ENCODE assay signal across 10 cellular contexts in the genomic region with DNA sequence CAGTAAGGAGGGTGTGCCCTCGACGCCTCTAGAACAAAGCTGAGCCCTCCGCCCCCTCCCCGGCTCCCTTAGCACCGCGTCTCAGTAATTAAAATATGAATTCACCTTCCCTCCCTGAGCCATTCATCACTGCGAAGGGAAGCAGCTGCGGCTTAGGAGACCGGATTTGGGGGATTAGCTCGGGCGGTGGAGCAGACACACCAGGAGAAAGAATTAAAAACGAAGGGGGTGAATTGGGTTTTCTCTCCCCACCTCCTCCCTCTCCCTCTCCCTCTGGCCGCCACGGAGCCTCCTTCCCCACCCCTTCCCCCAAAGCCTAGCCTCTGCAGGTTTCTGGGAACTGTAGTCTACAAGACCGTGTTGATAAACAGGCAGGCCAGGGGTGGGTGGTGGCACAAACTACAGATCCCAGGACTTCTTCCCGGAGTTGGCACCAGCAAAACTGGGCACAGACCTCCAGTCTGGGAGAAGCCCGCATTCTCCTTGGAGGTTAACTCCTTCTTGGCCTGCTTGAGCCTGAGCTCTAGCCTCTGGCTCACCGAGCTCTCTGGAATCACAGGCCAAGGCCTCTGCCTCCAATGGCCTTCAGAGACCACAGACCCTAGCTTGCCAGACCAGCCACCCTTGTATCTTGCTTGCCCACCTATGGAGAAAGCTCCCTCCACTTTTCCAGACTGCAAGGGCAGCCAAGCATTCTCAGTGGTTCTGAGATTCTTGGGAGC. TPM values are rescaled to one million over a fixed set of nuclear protein-coding genes. Genes with fewer than 3 reads are reported as not detected.
DNase-seq lines count a peak whose midpoint lies in the region; ATAC-seq, FAIRE-seq and TF ChIP-seq lines count a peak whose summit lies in the region.
"Had no signal": no experiment of that assay in that cellular context is flagged by ENCODE, and none has a peak within 500 bp of the region (broad histone marks: within the 10 kb centered on the region; RNA-seq: fewer than 3 reads in every experiment).

No MANE protein-coding gene starts in this region.

- peaks cover 2% of the 10 kb centered on the region; the same call in 1 of the 2 replicates for H3K79me1 ChIP-seq in H1 (ENCODE audit: low read depth, low read length)

- peak overlapping the region; percentile 86 for H4K91ac ChIP-seq in H1 (replicated peaks; ENCODE audit: insufficient read length, low read length)

- peak overlapping the region; percentile 99 for H2BK5ac ChIP-seq in H1 (ENCODE audit: low read depth, low read length)

- H3K18ac ChIP-seq in H1 (ENCODE audit: extremely low read depth, low read length) = peak overlapping the region; percentile 99

- H3K4me2 ChIP-seq in H1 (ENCODE audit: insufficient read depth in 1 of 2, low read depth in 2 of 2, low read length in 2 of 2) = peak overlapping the region; percentile 65 to 80

- POLR2A ChIA-PET in H1 (lab: Charles Lee; ENCODE audit: partially characterized antibody) = interaction anchor here (0.8 to 13.3 kb wide), 9 partner anchors 10 to 304 kb away, joined by 3 to 220 read pairs (median 5); a partner anchor contains a TSS

- H3K4me1 ChIP-seq in H1 (replicated peaks in 1 of 4; ENCODE audit: control insufficient read depth in 3 of 4, insufficient read depth in 4 of 4, low read length in 3 of 4) (peaks cover 56 to 89% (median 76%) of the 10 kb centered on the region in 4 experiments), lower lobe of right lung (peaks cover 47% of the 10 kb centered on the region)

- peak in 1 of 2 experiments; percentile 38; a peak in 1 of 3 replicates for TF ChIP-seq POLR2A in H1 (IDR thresholded peaks at IDR 0.05; ENCODE audit: control extremely low read depth in 1 of 2, low read depth in 2 of 2, low read length in 2 of 2)

- no peaks in the 10 kb centered on the region for H3K79me2 ChIP-seq in H1 (ENCODE audit: control insufficient read depth in 1 of 2, insufficient read depth in 2 of 2, low read length in 2 of 2)

- H3K27me3 ChIP-seq in H1 (replicated peaks in 1 of 4; ENCODE audit: control insufficient read depth in 3 of 4, extremely low read depth in 1 of 4, insufficient read depth in 3 of 4, low read length in 3 of 4) (peaks cover 0 to 5% (median 1%) of the 10 kb centered on the region in 4 experiments; a peak in 2 of 7 replicates), lower lobe of right lung (ENCODE audit: low read depth) (no peaks in the 10 kb centered on the region)

- H2BK12ac ChIP-seq in H1 (ENCODE audit: low read depth, low read length) = peak overlapping the region; percentile 34; the same call in 1 of the 2 replicates

- peak in 1 of 2 experiments; percentile 70; a peak in 1 of 3 replicates for TF ChIP-seq EP300 in H1 (IDR thresholded peaks at IDR 0.05; ENCODE audit: borderline replicate concordance in 1 of 2, low read depth in 2 of 2, low read length in 2 of 2)

- peak; percentile 55 for FAIRE-seq in H1 (lab: Jason Lieb, UNC)

- no peak overlapping the region for H3K14ac ChIP-seq in H1 (ENCODE audit: insufficient read length)

- peaks cover 0 to 3% (median 0%) of the 10 kb centered on the region in 4 experiments; a peak in 2 of 8 replicates for H3K36me3 ChIP-seq in H1 (ENCODE audit: control insufficient read depth in 2 of 4, insufficient read depth in 4 of 4, low read length in 3 of 4)
- no peaks in the 10 kb centered on the region for H3K36me3 ChIP-seq in lower lobe of right lung

- CTCF ChIA-PET in H1 (lab: Charles Lee; ENCODE audit: partially characterized antibody) = interaction anchor here (0.6 to 30.2 kb wide), 11 partner anchors 9 to 236 kb away, joined by 3 to 767 read pairs (median 5); a partner anchor contains a TSS

- peak; percentile 39 for DNase-seq in Right ventricle myocardium inferior (ENCODE audit: missing footprints)
- DNase-seq in cardiac septum (ENCODE audit: low spot score) = no peak
- DNase-seq in H1 (ENCODE audit: low read depth in 1 of 2, low spot score in 2 of 2) = peak in 1 of 2 experiments; percentile 77
- peak; percentile 61 for DNase-seq in mucosa of gallbladder (ENCODE audit: low spot score)
- no peak for DNase-seq in effector CD8-positive, alpha-beta T cell (lab: John Stamatoyannopoulos, UW)
- no peak for DNase-seq in lower lobe of right lung

- H3K4me3 ChIP-seq in H1 (ENCODE audit: extremely low read depth in 1 of 4, insufficient read depth in 2 of 4, low read depth in 3 of 4, low read length in 4 of 4) (peak overlapping the region in 2 of 4 experiments; percentile 3 to 46; a peak in 3 of 8 replicates), lower lobe of right lung (no peak overlapping the region)

- no peak overlapping the region; the same call in 1 of the 2 replicates for H4K8ac ChIP-seq in H1 (ENCODE audit: extremely low read depth, insufficient read depth, low read length)

- peak overlapping the region; percentile 76; the same call in 1 of the 2 replicates for H3K27ac ChIP-seq in H1 (ENCODE audit: low read depth, low read length)
- no peak overlapping the region for H3K27ac ChIP-seq in lower lobe of right lung

- peak overlapping the region; percentile 77 for H2BK120ac ChIP-seq in H1 (replicated peaks; ENCODE audit: low read depth, low read length)

- H4K20me1 ChIP-seq in H1 (replicated peaks in 1 of 2; ENCODE audit: control insufficient read depth in 1 of 2, insufficient read depth in 2 of 2, low read length in 2 of 2) = peaks cover 4 to 8% of the 10 kb centered on the region in 2 experiments

- WGBS in H1 (ENCODE audit: extremely low coverage in 1 of 2, insufficient coverage in 1 of 2, insufficient read length in 1 of 2, insufficient replicate concordance in 2 of 2, low coverage in 1 of 2, low lambda C conversion rate in 2 of 2, missing lambda C conversion rate in 1 of 2), 2 experiments = 3% methylated on average over 15 of the region's 18 CpGs; no CpG with 5 or more reads in 1 of the 2 experiments

- H2BK20ac ChIP-seq in H1 (ENCODE audit: low read length) = peak overlapping the region; percentile 82

- H2AK5ac ChIP-seq in H1 (ENCODE audit: low read depth, low read length) = 0 out of 2 replicates have a peak overlapping the region, but pooled peaks have one; percentile 92

- H3K9me3 ChIP-seq in H1 (ENCODE audit: insufficient read depth in 2 of 2, low read depth in 1 of 2, low read length in 1 of 2) (no peaks in the 10 kb centered on the region), lower lobe of right lung (no peaks in the 10 kb centered on the region)

- no peak overlapping the region for H2BK15ac ChIP-seq in H1 (ENCODE audit: low read length)

- intact Hi-C loops in Right ventricle myocardium inferior (cut with DNase I) = no loop called here
- intact Hi-C loops in cardiac septum (cut with DNase I) = no loop called here
- intact Hi-C loops in lower lobe of right lung (cut with DNase I) = no loop called here

- peaks cover 7% of the 10 kb centered on the region; the same call in 1 of the 2 replicates for H3K23me2 ChIP-seq in H1 (ENCODE audit: low read depth, low read length)

- H4K5ac ChIP-seq in H1 (ENCODE audit: insufficient read length, low read depth, low read length) = peak overlapping the region; percentile 88

- no peak overlapping the region for H3K23ac ChIP-seq in H1 (ENCODE audit: insufficient read length)

- no peak; a peak in 1 of 4 replicates for TF ChIP-seq CTCF in H1 (IDR thresholded peaks at IDR 0.05; ENCODE audit: control extremely low read depth in 1 of 3, insufficient read depth in 1 of 3, low read depth in 1 of 3, low read length in 3 of 3)
- no peak for TF ChIP-seq CTCF in lower lobe of right lung (IDR thresholded peaks at IDR 0.05)

- H3K4ac ChIP-seq in H1 (replicated peaks; ENCODE audit: insufficient read length, low read depth, low read length) = peak overlapping the region; percentile 91

- H3K9ac ChIP-seq in H1 (replicated peaks in 1 of 4; ENCODE audit: extremely low read depth in 1 of 4, low read depth in 3 of 4, low read length in 3 of 4) = peak overlapping the region in 2 of 4 experiments; percentile 47 to 56; a peak in 3 of 7 replicates

- H3K56ac ChIP-seq in H1 (replicated peaks; ENCODE audit: insufficient read length, low read depth, low read length) = peak overlapping the region; percentile 13

- H2AFZ ChIP-seq in H1 (ENCODE audit: low read length) = no peak overlapping the region

- TF ChIP-seq RAD21 in H1 (IDR thresholded peaks at IDR 0.05 in 1 of 2, conservative IDR thresholded peaks at IDR 0.05 in 1 of 2; ENCODE audit: low read depth in 2 of 2, low read length in 2 of 2) = no peak

- ATAC-seq in Right ventricle myocardium inferior (no peak), lower lobe of right lung (no peak), GM18873 (IDR thresholded peaks at IDR 0.05; ENCODE audit: low FRiP score, unreplicated experiment) (no peak), GM18519 (IDR thresholded peaks at IDR 0.05; ENCODE audit: low FRiP score, unreplicated experiment) (no peak)

RNA-seq across cellular contexts. Expression of a gene that starts 10.8 kb away (rescaled TPM):
- total RNA-seq in Right ventricle myocardium inferior (not detected), cardiac septum (not detected), mucosa of gallbladder (0.81 TPM), lower lobe of right lung (1.0 TPM)
- total RNA-seq in H1 (2021; fragmentation: NEBNext Ultra II Directional; extraction: Animal tissue kit (Norgen Biotek cat#: 25700)) = 3.5 and 3.8 TPM in 2 replicates
- polyA plus RNA-seq in H1 (2011; rRNA removed) = 6.3 and 10.5 TPM in 2 replicates
- polyA plus RNA-seq in H1 (2011; cell fraction: cytosol; rRNA removed) = 7.2 TPM
- polyA plus RNA-seq in H1 (2011; cell fraction: nucleus; rRNA removed) = 18.7 TPM
- polyA plus RNA-seq in H1 (2012, experiment 1 of 2) = 6.7 to 8.3 TPM (median 7.4 TPM) in 4 replicates
- polyA plus RNA-seq in H1 (2012, experiment 2 of 2) = 5.7 TPM
- polyA plus RNA-seq in H1 (2013, experiment 1 of 2) = 3.9 TPM
- polyA plus RNA-seq in H1 (2013, experiment 2 of 2) = 3.9 TPM
- 13.1 and 19.7 TPM in 2 replicates for polyA minus RNA-seq in H1 (2011; rRNA and poly(A)+ RNA removed)
- polyA minus RNA-seq in H1 (2011; cell fraction: cytosol; rRNA and poly(A)+ RNA removed) = 4.6 TPM
- 11.3 TPM for polyA minus RNA-seq in H1 (2011; cell fraction: nucleus; rRNA and poly(A)+ RNA removed)
- total RNA-seq: glomerular endothelial cell had no signal

RNA-seq across cellular contexts. Expression of a gene that starts 23.2 kb away (rescaled TPM):
- total RNA-seq in Right ventricle myocardium inferior (not detected), cardiac septum (not detected), mucosa of gallbladder (1.0 TPM), lower lobe of right lung (not detected)
- total RNA-seq in H1 (2021; fragmentation: NEBNext Ultra II Directional; extraction: Animal tissue kit (Norgen Biotek cat#: 25700)) = 9.7 and 10.5 TPM in 2 replicates
- 10.0 and 10.8 TPM in 2 replicates for polyA plus RNA-seq in H1 (2011; rRNA removed)
- polyA plus RNA-seq in H1 (2011; cell fraction: cytosol; rRNA removed) = 10.9 TPM
- polyA plus RNA-seq in H1 (2011; cell fraction: nucleus; rRNA removed) = 23.6 TPM
- polyA plus RNA-seq in H1 (2012, experiment 1 of 2) = 10.3 to 15.4 TPM (median 12.6 TPM) in 4 replicates
- polyA plus RNA-seq in H1 (2012, experiment 2 of 2) = 7.8 TPM
- 6.0 TPM for polyA plus RNA-seq in H1 (2013, experiment 1 of 2)
- polyA plus RNA-seq in H1 (2013, experiment 2 of 2) = 5.7 TPM
- 14.7 and 17.6 TPM in 2 replicates for polyA minus RNA-seq in H1 (2011; rRNA and poly(A)+ RNA removed)
- polyA minus RNA-seq in H1 (2011; cell fraction: cytosol; rRNA and poly(A)+ RNA removed) = 13.7 TPM
- 13.6 TPM for polyA minus RNA-seq in H1 (2011; cell fraction: nucleus; rRNA and poly(A)+ RNA removed)
- total RNA-seq: glomerular endothelial cell had no signal
- polyA plus RNA-seq: AG04450 had no signal

RNA-seq across cellular contexts. Expression of a gene that starts 59.4 kb away (rescaled TPM):
- total RNA-seq in Right ventricle myocardium inferior (180 TPM), cardiac septum (195 TPM), mucosa of gallbladder (76.4 TPM), lower lobe of right lung (36.6 TPM)
- 40.9 and 44.0 TPM in 2 replicates for total RNA-seq in H1 (2021; fragmentation: NEBNext Ultra II Directional; extraction: Animal tissue kit (Norgen Biotek cat#: 25700))
- polyA plus RNA-seq in H1 (2011; rRNA removed) = 31.2 and 50.3 TPM in 2 replicates
- polyA plus RNA-seq in H1 (2011; cell fraction: cytosol; rRNA removed) = 19.7 TPM
- polyA plus RNA-seq in H1 (2011; cell fraction: nucleus; rRNA removed) = 102 TPM
- polyA plus RNA-seq in H1 (2012, experiment 1 of 2) = 35.9 to 57.1 TPM (median 46.6 TPM) in 4 replicates
- 29.8 TPM for polyA plus RNA-seq in H1 (2012, experiment 2 of 2)
- 31.5 TPM for polyA plus RNA-seq in H1 (2013, experiment 1 of 2)
- 31.7 TPM for polyA plus RNA-seq in H1 (2013, experiment 2 of 2)
- 37.0 and 48.0 TPM in 2 replicates for polyA minus RNA-seq in H1 (2011; rRNA and poly(A)+ RNA removed)
- polyA minus RNA-seq in H1 (2011; cell fraction: cytosol; rRNA and poly(A)+ RNA removed) = 25.8 TPM
- 61.8 TPM for polyA minus RNA-seq in H1 (2011; cell fraction: nucleus; rRNA and poly(A)+ RNA removed)

Comparison
In these comparisons a context has a peak if more than half of its experiments do, and no peak if none do; other contexts are left out.
1. DNase-seq: peak in Right ventricle myocardium inferior (single experiment) and mucosa of gallbladder (single experiment); none in cardiac septum (single experiment), effector CD8-positive, alpha-beta T cell (single experiment) and lower lobe of right lung (single experiment).